8 cellular contexts compared by ENCODE assay signal in the genomic region with DNA sequence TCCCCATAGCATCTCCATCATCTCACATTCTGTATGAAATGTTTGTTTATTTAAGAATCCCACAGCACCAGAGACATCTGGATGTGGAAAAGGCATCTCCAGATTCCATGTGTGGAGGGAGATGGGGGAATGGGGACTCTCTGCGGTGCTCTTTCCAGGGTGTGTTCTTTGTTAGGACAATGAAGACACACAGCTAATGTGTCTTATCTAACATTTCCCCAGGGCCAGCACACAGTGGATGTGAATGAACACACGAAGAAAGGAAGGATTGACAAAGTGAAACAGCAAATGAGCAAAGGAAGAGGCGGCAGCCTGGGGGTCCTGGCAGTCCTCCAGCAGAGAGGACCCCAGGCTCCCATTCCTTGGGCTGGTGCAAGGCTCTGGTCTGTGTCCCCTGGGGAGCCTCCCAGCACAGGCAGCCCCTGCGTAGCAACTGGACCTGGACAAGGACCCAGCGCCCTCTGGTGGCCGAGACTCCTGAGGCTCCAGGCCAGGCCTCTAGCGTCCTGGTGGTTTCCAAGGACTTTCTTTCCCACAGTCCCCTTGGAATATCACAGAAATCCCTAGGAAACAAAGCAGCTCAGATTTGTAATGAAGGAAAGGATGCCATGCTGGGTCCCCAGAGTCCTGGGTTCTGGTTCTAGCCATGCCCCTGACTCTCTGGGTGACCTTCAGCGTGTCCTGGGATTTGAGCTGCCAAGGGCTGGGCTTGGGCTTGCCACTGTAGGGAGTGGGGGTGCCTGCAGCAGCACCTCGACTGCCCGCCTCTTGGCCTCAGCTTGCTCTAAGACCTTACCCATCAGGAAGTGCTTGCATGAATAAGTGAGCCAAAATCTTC. TPM values are rescaled to one million over a fixed set of nuclear protein-coding genes. Genes with fewer than 3 reads are reported as not detected.
DNase-seq lines count a peak whose midpoint lies in the region; ATAC-seq and TF ChIP-seq lines count a peak whose summit lies in the region.

No MANE protein-coding gene starts in this region.

- DNase-seq in NK-92 treated with Interleukin-12 subunit alpha and Interleukin-12 subunit beta, amount 100 ng/mL, for 24 hours (lab: John Stamatoyannopoulos, UW): peak; percentile 77
- DNase-seq in NK-92 (lab: John Stamatoyannopoulos, UW; ENCODE audit: unreplicated experiment): no peak
- DNase-seq in NCI-H1694 (lab: John Stamatoyannopoulos, UW): peak; percentile 80
- DNase-seq in T1000 (lab: John Stamatoyannopoulos, UW): peak; percentile 77
- peak in 1 of 2 donors; percentile 95 for DNase-seq in ascending aorta (ENCODE audit: low spot score in 2 of 2)
- peak; percentile 78 for DNase-seq in hippocampal formation (lab: John Stamatoyannopoulos, UW)

- peak; percentile 92 to 97 (median 95) for TF ChIP-seq CTCF in ascending aorta (IDR thresholded peaks at IDR 0.05)

- intact Hi-C loops in ascending aorta (cut with DNase I): loop anchor here (1.0 kb wide), 3 partner anchors 10 to 111 kb away; no protein-coding TSS in a partner anchor

- H3K27me3 ChIP-seq in ascending aorta: no peaks in the 10 kb centered on the region
- no peaks in the 10 kb centered on the region for H3K27me3 ChIP-seq in skeletal muscle tissue (ENCODE audit: control insufficient read depth in 3 of 3, insufficient read depth in 3 of 3, low read length in 3 of 3)

- peak overlapping the region in 2 of 3 donors; percentile 27 to 54 for H3K9ac ChIP-seq in skeletal muscle tissue (ENCODE audit: low read depth in 1 of 3, low read length in 3 of 3)

- H3K9me3 ChIP-seq in ascending aorta (no peaks in the 10 kb centered on the region), skeletal muscle tissue (ENCODE audit: control insufficient read depth in 3 of 3, low read length in 3 of 3) (no peaks in the 10 kb centered on the region)

- H3K4me1 ChIP-seq in ascending aorta: peaks cover 4 to 10% of the 10 kb centered on the region in 2 donors
- peaks cover 11 to 37% (median 36%) of the 10 kb centered on the region in 3 donors for H3K4me1 ChIP-seq in skeletal muscle tissue (ENCODE audit: control insufficient read depth in 3 of 3, insufficient read depth in 3 of 3, low read length in 3 of 3)

- H3K4me3 ChIP-seq in ascending aorta (no peak overlapping the region), skeletal muscle tissue (ENCODE audit: low read length in 3 of 3) (no peak overlapping the region)

- H3K27ac ChIP-seq in ascending aorta (no peak overlapping the region), skeletal muscle tissue (ENCODE audit: low read depth, low read length) (no peak overlapping the region)

- H3K36me3 ChIP-seq in ascending aorta (peaks cover 3 to 5% of the 10 kb centered on the region in 2 donors), skeletal muscle tissue (ENCODE audit: control insufficient read depth in 3 of 3, insufficient read depth in 3 of 3, low read length in 3 of 3) (peaks cover 0 to 3% (median 2%) of the 10 kb centered on the region in 3 donors)

- no peak for ATAC-seq in GM18861 (IDR thresholded peaks at IDR 0.05; ENCODE audit: unreplicated experiment)

RNA-seq across cellular contexts. Expression of gene PDLIM7, which starts 3.5 kb away (rescaled TPM):
- total RNA-seq in ascending aorta: 1,082 TPM
- total RNA-seq in skeletal muscle tissue: 44.9 TPM

RNA-seq across cellular contexts. Expression of gene DOK3, which starts 8.7 kb away (rescaled TPM):
- total RNA-seq in ascending aorta: 0.32 TPM
- 5.7 TPM for total RNA-seq in skeletal muscle tissue

RNA-seq across cellular contexts. Expression of gene DDX41, which starts 15.9 kb away (rescaled TPM):
- total RNA-seq in ascending aorta (117 TPM), skeletal muscle tissue (33.9 TPM)

RNA-seq across cellular contexts. Expression of gene DBN1, which starts 27.5 kb away (rescaled TPM):
- total RNA-seq in ascending aorta (151 TPM), skeletal muscle tissue (108 TPM)

RNA-seq across cellular contexts. Expression of gene FAM193B, which starts 53.5 kb away (rescaled TPM):
- total RNA-seq in ascending aorta: 116 TPM
- 11.0 TPM for total RNA-seq in skeletal muscle tissue

Comparison
In these comparisons a context has a peak if more than half of its experiments do, and no peak if none do; other contexts are left out.
1. RNA of gene PDLIM7, which starts 3.5 kb away (total RNA-seq): 1,082 TPM in ascending aorta (single experiment); 44.9 TPM in skeletal muscle tissue (single experiment); every median in the first group is over 10 times any median in the second.